8 cellular contexts compared by ENCODE assay signal in the genomic region with DNA sequence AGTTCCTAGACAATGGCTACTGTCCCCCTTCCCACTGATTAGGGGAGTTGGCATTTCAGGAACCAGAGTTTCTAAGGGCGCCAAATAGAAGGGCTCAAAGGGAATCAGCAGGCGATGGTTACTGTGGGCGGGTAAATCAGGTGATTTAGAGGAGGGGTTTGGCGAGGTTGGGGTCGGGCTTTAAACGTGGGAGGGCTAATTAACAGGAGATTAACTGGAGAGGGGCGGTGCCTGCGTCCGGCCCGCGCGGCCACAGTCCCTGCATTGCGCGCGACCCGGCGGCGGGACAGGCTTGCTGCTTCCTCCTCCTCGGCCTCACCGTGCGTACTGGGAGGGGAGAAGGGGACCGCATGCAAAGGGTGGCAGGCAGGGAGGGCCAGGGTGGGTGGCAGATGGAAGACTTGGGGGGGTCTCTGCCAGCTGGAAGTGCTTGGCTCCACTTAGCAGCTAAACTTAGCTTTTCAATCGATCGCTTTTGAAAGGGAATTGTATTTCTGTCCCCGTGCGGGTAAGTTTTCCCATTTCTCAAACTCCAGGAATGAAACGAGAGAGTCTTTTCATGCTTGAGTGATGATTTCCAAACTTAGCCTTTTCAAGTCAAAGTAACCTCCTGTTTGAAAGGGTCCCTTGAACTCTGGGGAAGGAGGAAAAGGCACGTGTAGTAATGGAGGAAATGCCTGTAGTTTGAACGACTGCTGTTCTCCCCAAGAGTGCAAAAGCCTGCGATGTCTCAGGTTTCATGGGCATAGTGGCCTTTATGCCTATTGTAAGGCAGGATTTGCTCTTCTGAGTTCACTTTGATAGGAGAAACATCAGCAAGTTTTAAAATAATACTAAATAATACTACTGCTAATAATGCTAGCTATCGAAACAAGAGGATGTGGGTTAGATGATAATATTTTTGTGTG. TPM values are rescaled to one million over a fixed set of nuclear protein-coding genes. Genes with fewer than 3 reads are reported as not detected.
DNase-seq lines count a peak whose midpoint lies in the region; ATAC-seq and TF ChIP-seq lines count a peak whose summit lies in the region.

A gene with protein sequence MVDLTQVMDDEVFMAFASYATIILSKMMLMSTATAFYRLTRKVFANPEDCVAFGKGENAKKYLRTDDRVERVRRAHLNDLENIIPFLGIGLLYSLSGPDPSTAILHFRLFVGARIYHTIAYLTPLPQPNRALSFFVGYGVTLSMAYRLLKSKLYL (plus strand): TSS at position 255 of the 908 bp plus-strand sequence. CDS start 6,608 bp downstream, outside the sequence.

- CTCF ChIA-PET in Caco-2 (lab: Charles Lee) = interaction anchor here (0.8 kb wide), 1 partner anchor 13 kb away, joined by 3 read pairs; no protein-coding TSS in a partner anchor

- POLR2A ChIA-PET in Caco-2 (lab: Charles Lee) = no interaction called here

- TF ChIP-seq POLR2A in NB4 (IDR thresholded peaks at IDR 0.05; ENCODE audit: extremely low read depth, insufficient read length) (peak; percentile 79), adrenal gland (IDR thresholded peaks at IDR 0.05) (peak; percentile 86 to 96)

- H3K4me3 ChIP-seq in Caco-2 (ENCODE audit: low read depth, low read length) (peak within 1 kb of the TSS; percentile 60), NB4 (ENCODE audit: low read depth, low read length) (peak within 1 kb of the TSS; percentile 97), adrenal gland (peak within 1 kb of the TSS; percentile 0 to 81 (median 52))

- H3K4me3 Mint-ChIP-seq in Caco-2 (ENCODE audit: unreplicated experiment) = peak within 1 kb of the TSS; percentile 96

- peak; percentile 83 for ATAC-seq in GM21825 (IDR thresholded peaks at IDR 0.05; ENCODE audit: unreplicated experiment)

- TF ChIP-seq CTCF in Caco-2 (IDR thresholded peaks at IDR 0.05; ENCODE audit: insufficient read depth in 1 of 2, low read depth in 1 of 2, low read length in 1 of 2, severe bottlenecking in 1 of 2, unreplicated experiment in 1 of 2) = no peak
- TF ChIP-seq CTCF in NB4 (IDR thresholded peaks at IDR 0.05; ENCODE audit: low read depth, low read length) = no peak
- TF ChIP-seq CTCF in adrenal gland (IDR thresholded peaks at IDR 0.05) = no peak

- peaks cover 59% of the 10 kb centered on the region for H3K4me1 Mint-ChIP-seq in Caco-2 (ENCODE audit: low read depth, unreplicated experiment)

- H3K9me3 ChIP-seq in Caco-2 (no peaks in the 10 kb centered on the region; the same call in 1 of the 2 replicates), adrenal gland (replicated peaks in 1 of 3) (no peaks in the 10 kb centered on the region)

- no peaks in the 10 kb centered on the region for H3K27me3 ChIP-seq in Caco-2 (replicated peaks; ENCODE audit: control insufficient read depth, insufficient read depth, low read length)
- H3K27me3 ChIP-seq in adrenal gland = no peaks in the 10 kb centered on the region

- intact Hi-C loops in Caco-2 (cut with micrococcal nuclease; ENCODE audit: unreplicated experiment) (loop anchor here (5.0 to 10.0 kb wide), 4 partner anchors 55 to 433 kb away; a partner anchor contains a TSS), adrenal gland (cut with DNase I) (no loop called here)

- no peaks in the 10 kb centered on the region for H3K9me3 Mint-ChIP-seq in Caco-2 (ENCODE audit: unreplicated experiment)

- no peaks in the 10 kb centered on the region for H3K27me3 Mint-ChIP-seq in Caco-2 (ENCODE audit: insufficient read depth, unreplicated experiment)

- WGBS in adrenal gland, 4 donors = 1 to 10% (median 3%) methylated on average over 17 to 30 of the region's 31 CpGs

- H3K4me1 ChIP-seq in Caco-2 (peaks cover 36% of the 10 kb centered on the region), adrenal gland (replicated peaks in 1 of 2) (peaks cover 10 to 23% of the 10 kb centered on the region in 2 donors)

- TSS peak; percentile 51 for BruUV-seq in Caco-2 (replicated peaks; lab: Mats Ljungman, UMichigan)

- peaks cover 26% of the 10 kb centered on the region for H3K36me3 Mint-ChIP-seq in Caco-2 (ENCODE audit: insufficient read depth, unreplicated experiment)

- no peaks in the 10 kb centered on the region for H3K36me3 ChIP-seq in Caco-2 (ENCODE audit: control insufficient read depth, insufficient read depth, low read length)
- H3K36me3 ChIP-seq in adrenal gland (replicated peaks in 1 of 2) = no peaks in the 10 kb centered on the region

- DNase-seq in Caco-2 = peak; percentile 83 to 87
- peak; percentile 89 for DNase-seq in NB4 (ENCODE audit: low read depth)
- peak; percentile 83 to 90 (median 88) for DNase-seq in adrenal gland
- DNase-seq in hepatic stellate cell (ENCODE audit: low spot score) = peak; percentile 26
- DNase-seq in pulmonary artery endothelial cell (ENCODE audit: low read depth, low spot score) = peak; percentile 5
- no peak for DNase-seq in NCI-H345 treated with DMSO at 0.1 percent for 48 hours (lab: John Stamatoyannopoulos, UW; ENCODE audit: unreplicated experiment)
- no peak for DNase-seq in activated T-cell treated with anti-CD3 and anti-CD28 coated beads, Interleukin-2, amount 50 U/mL, for 1 hour

- peak within 1 kb of the TSS; percentile 98 for H3K27ac Mint-ChIP-seq in Caco-2 (ENCODE audit: unreplicated experiment)

- peak within 1 kb of the TSS; percentile 77 to 93 (median 86) for H3K27ac ChIP-seq in adrenal gland

RNA-seq across cellular contexts. Expression of the gene that starts here (rescaled TPM):
- total RNA-seq in Caco-2 (2022) = 105 and 122 TPM in 2 replicates
- 1,000 to 10,000 TPM in 3 of 8 donors, 100 to 1,000 TPM in 5; 688 to 2,399 (median 877) TPM for total RNA-seq in adrenal gland
- 1,000 to 10,000 TPM in 1 of 3 donors, 100 to 1,000 TPM in 2; 197 to 6,375 (median 736) TPM for polyA plus RNA-seq in adrenal gland
- total RNA-seq in pulmonary artery endothelial cell = 32.8 and 62.1 TPM in 2 replicates

Comparison
In these comparisons a context has a peak if more than half of its experiments do, and no peak if none do; other contexts are left out.
1. DNase-seq: peak in Caco-2 (2 of 2), NB4 (single experiment), adrenal gland (7 of 7), hepatic stellate cell (single experiment) and pulmonary artery endothelial cell (single experiment); none in NCI-H345 treated with DMSO at 0.1 percent for 48 hours (single experiment) and activated T-cell treated with anti-CD3 and anti-CD28 coated beads, Interleukin-2, amount 50 U/mL, for 1 hour (single experiment).
2. Peak in every context shown above with its lines, with median percentiles within 50 percentile points of each other: H3K4me3 ChIP-seq.